In genomic region chr6:146543940-146544661, GRCh38 we compare ENCODE assay signal across 9 cellular contexts. TPM values are rescaled to one million over a fixed set of nuclear protein-coding genes. Genes with fewer than 3 reads are reported as not detected.
A peak's percentile ranks its signal among the peaks of the same experiment; 100 is the strongest.
DNase-seq lines count a peak whose midpoint lies in the region; ATAC-seq, FAIRE-seq and TF ChIP-seq lines count a peak whose summit lies in the region.
"Had no signal": no experiment of that assay in that cellular context is flagged by ENCODE, and none has a peak within 500 bp of the region (broad histone marks: within the 10 kb centered on the region; RNA-seq: fewer than 3 reads in every experiment).

No MANE protein-coding gene starts in this region.

- H3K27me3 ChIP-seq in HepG2 (ENCODE audit: control insufficient read depth in 1 of 2, insufficient read depth in 2 of 2, low read length in 2 of 2): no peaks in the 10 kb centered on the region; a peak in 1 of 5 replicates

- intact Hi-C loops in HepG2 (cut with micrococcal nuclease; ENCODE audit: unreplicated experiment): loop anchor here (1.0 to 10.0 kb wide), 6 partner anchors 53 to 809 kb away; partner anchors contain the start of genes ADGB, EPM2A and SHPRH

- in situ Hi-C loops in SK-MEL-5 (cut with HindIII; ENCODE audit: low pct_unique_long_range_greater_than_20kb, low sequenced_read_pairs) (no loop called here), HepG2 (cut with HindIII; ENCODE audit: extremely low pct_ligation_motif_present, low pct_unique_long_range_greater_than_20kb) (loop anchor here (5.0 kb wide), 1 partner anchor 158 kb away; no protein-coding TSS in a partner anchor)

- peaks cover 10% of the 10 kb centered on the region for H3K4me1 ChIP-seq in ES-I3 (ENCODE audit: insufficient read depth, low read length)
- peaks cover 30% of the 10 kb centered on the region for H3K4me1 ChIP-seq in HepG2 (ENCODE audit: insufficient read depth, low read length)

- H3K79me2 ChIP-seq in HepG2 (ENCODE audit: insufficient read depth, low read length): peaks cover 32% of the 10 kb centered on the region

- H3K9me3 ChIP-seq in ES-I3 (ENCODE audit: control insufficient read depth, insufficient read depth, low read length) (no peaks in the 10 kb centered on the region), HepG2 (ENCODE audit: low read length) (no peaks in the 10 kb centered on the region)

- TF ChIP-seq EP300 in HepG2 (IDR thresholded peaks at IDR 0.05; ENCODE audit: low read depth in 2 of 2, low read length in 2 of 2) (no peak), HepG2 (CRISPR knock-in tag; IDR thresholded peaks at IDR 0.05; ENCODE audit: borderline replicate concordance) (peak; percentile 22; the same call in 1 of the 2 replicates)

- peak; percentile 60 to 77; a peak in 1 of 4 replicates for TF ChIP-seq POLR2A in HepG2 (IDR thresholded peaks at IDR 0.05; ENCODE audit: insufficient read depth in 1 of 2, low read depth in 2 of 2, low read length in 2 of 2)

- TF ChIP-seq RAD21 in HepG2 (CRISPR knock-in tag; IDR thresholded peaks at IDR 0.05): no peak

- H3K4me2 ChIP-seq in HepG2 (ENCODE audit: low read depth, low read length): peak overlapping the region; percentile 90

- H4K20me1 ChIP-seq in HepG2 (ENCODE audit: insufficient read depth, low read length): no peaks in the 10 kb centered on the region

- H3K9ac ChIP-seq in ES-I3 (ENCODE audit: low read depth, low read length): peak overlapping the region; percentile 87
- peak overlapping the region; percentile 81 for H3K9ac ChIP-seq in HepG2 (ENCODE audit: insufficient read depth, low read depth, low read length)

- 1% methylated on average over 31 of the region's 34 CpGs for WGBS in HepG2 (ENCODE audit: low lambda C conversion rate)

- H3K27me3 Mint-ChIP-seq in stimulated activated naive CD8-positive, alpha-beta T cell treated with anti-CD3 and anti-CD28 coated beads, Interleukin-15, amount 100 ng/mL, for 72 hours: peaks cover 36% of the 10 kb centered on the region

- DNase-seq in SK-MEL-5 (ENCODE audit: low read depth, low spot score) (peak; percentile 47), dermis blood vessel endothelial cell (peak; percentile 53), HepG2 (ENCODE audit: low spot score) (peak; percentile 74), NCI-H526 treated with DMSO at 0.1 percent for 48 hours (lab: John Stamatoyannopoulos, UW) (no peak)
- peak; percentile 9 for DNase-seq in stimulated activated naive CD8-positive, alpha-beta T cell treated with anti-CD3 and anti-CD28 coated beads, Interleukin-15, amount 100 ng/mL, for 72 hours

- POLR2A ChIA-PET in HepG2 (lab: Yijun Ruan, JAX): interaction anchor here (0.8 to 2.0 kb wide), 5 partner anchors 14 to 729 kb away, joined by 3 to 8 read pairs (median 3); partner anchors contain the start of genes FBXO30 and SHPRH

- no peak for TF ChIP-seq CTCF in HepG2 (CRISPR knock-in tag; IDR thresholded peaks at IDR 0.05)

- peak overlapping the region; percentile 89 for H3K27ac ChIP-seq in HepG2 (ENCODE audit: extremely low read length, insufficient read depth, low read length)

- peak overlapping the region; percentile 69 for H2AFZ ChIP-seq in HepG2 (ENCODE audit: low read length)

- no peaks in the 10 kb centered on the region for H3K9me3 Mint-ChIP-seq in stimulated activated naive CD8-positive, alpha-beta T cell treated with anti-CD3 and anti-CD28 coated beads, Interleukin-15, amount 100 ng/mL, for 72 hours

- no TSS peak for BruUV-seq in HepG2 (replicated peaks; lab: Mats Ljungman, UMichigan)

- H3K4me3 Mint-ChIP-seq in stimulated activated naive CD8-positive, alpha-beta T cell treated with anti-CD3 and anti-CD28 coated beads, Interleukin-15, amount 100 ng/mL, for 72 hours: peak overlapping the region; percentile 75 to 81

- no peak overlapping the region for H3K27ac Mint-ChIP-seq in stimulated activated naive CD8-positive, alpha-beta T cell treated with anti-CD3 and anti-CD28 coated beads, Interleukin-15, amount 100 ng/mL, for 72 hours

- ATAC-seq in HG02763 (IDR thresholded peaks at IDR 0.05; ENCODE audit: unreplicated experiment) (peak; percentile 12), HepG2 (peak; percentile 70), GM21515 (IDR thresholded peaks at IDR 0.05; ENCODE audit: unreplicated experiment) (no peak)
- ATAC-seq in stimulated activated naive CD8-positive, alpha-beta T cell treated with anti-CD3 and anti-CD28 coated beads, Interleukin-15, amount 100 ng/mL, for 72 hours: peak; percentile 47

- CTCF ChIA-PET in HepG2 (lab: Yijun Ruan, JAX; ENCODE audit: low intra/inter-chr PET ratio, low total read pairs): interaction anchor here (1.8 kb wide), 1 partner anchor 156 kb away, joined by 22 read pairs; no protein-coding TSS in a partner anchor

- H3K36me3 ChIP-seq in ES-I3 (ENCODE audit: insufficient read depth, low read length) (no peaks in the 10 kb centered on the region), HepG2 (replicated peaks in 1 of 2; ENCODE audit: control insufficient read depth in 1 of 2, insufficient read depth in 2 of 2, low read length in 2 of 2) (no peaks in the 10 kb centered on the region; a peak in 1 of 5 replicates)

- peaks cover 5% of the 10 kb centered on the region for H3K4me1 Mint-ChIP-seq in stimulated activated naive CD8-positive, alpha-beta T cell treated with anti-CD3 and anti-CD28 coated beads, Interleukin-15, amount 100 ng/mL, for 72 hours

- no peak for FAIRE-seq in HepG2 (lab: Jason Lieb, UNC)

- H3K4me3 ChIP-seq in HepG2 (replicated peaks in 1 of 3; ENCODE audit: insufficient read depth in 1 of 3, low read depth in 2 of 3, low read length in 3 of 3): peak overlapping the region; percentile 70 to 95 (median 90)

TF ChIP-seq in HepG2, 621 proteins besides CTCF, POLR2A, EP300 and RAD21 (continues in another document):
- TF ChIP-seq BRD4 (CRISPR knock-in tag; IDR thresholded peaks at IDR 0.05) (peak; percentile 89), PAF1 (CRISPR knock-in tag; IDR thresholded peaks at IDR 0.05) (no peak), TAF1 (CRISPR knock-in tag; IDR thresholded peaks at IDR 0.05) (peak; percentile 73), MTA3 (CRISPR knock-in tag; IDR thresholded peaks at IDR 0.05) (no peak), ZNF747 (CRISPR knock-in tag; IDR thresholded peaks at IDR 0.05; ENCODE audit: borderline replicate concordance) (no peak)

RNA-seq across cellular contexts. Expression of gene RAB32, which starts 0.5 kb away (rescaled TPM):
- 218 and 220 TPM in 2 replicates for total RNA-seq in SK-MEL-5 (2014; rRNA removed; shearing (Covaris generic))
- 73.1 and 74.8 TPM in 2 replicates for polyA plus RNA-seq in SK-MEL-5 (2015; cell fraction: cytosol; rRNA removed)
- polyA plus RNA-seq in SK-MEL-5 (2015; cell fraction: nucleus; rRNA removed): 12.5 and 20.7 TPM in 2 replicates
- total RNA-seq in dermis blood vessel endothelial cell: 67.7 and 111 TPM in 2 replicates
- total RNA-seq in HepG2 (2016; rRNA removed; fragmentation: Illumina TruSeq; extraction: Trizol): 93.9 and 101 TPM in 2 replicates
- 83.6 and 91.0 TPM in 2 replicates for total RNA-seq in HepG2 (2016; cell fraction: cytosol; rRNA removed; fragmentation: Illumina TruSeq; extraction: Trizol; ENCODE audit: low read depth)
- 91.2 and 99.3 TPM in 2 replicates for total RNA-seq in HepG2 (2016; cell fraction: insoluble cytoplasmic fraction; rRNA removed; fragmentation: Illumina TruSeq; extraction: Trizol)
- 119 and 134 TPM in 2 replicates for total RNA-seq in HepG2 (2016; cell fraction: membrane; rRNA removed; fragmentation: Illumina TruSeq; extraction: Trizol)
- 31.7 and 38.6 TPM in 2 replicates for total RNA-seq in HepG2 (2016; cell fraction: nucleus; rRNA removed; fragmentation: Illumina TruSeq; extraction: Trizol)
- 42.2 and 43.7 TPM in 2 replicates for polyA plus RNA-seq in HepG2 (2011; rRNA removed)
- 32.2 and 38.9 TPM in 2 replicates for polyA plus RNA-seq in HepG2 (2011; cell fraction: cytosol; rRNA removed)
- polyA plus RNA-seq in HepG2 (2011; cell fraction: nucleus; rRNA removed): 9.0 and 11.3 TPM in 2 replicates
- 28.1 and 30.9 TPM in 2 replicates for polyA plus RNA-seq in HepG2 (2012)
- 67.2 and 84.6 TPM in 2 replicates for polyA plus RNA-seq in HepG2 (2016; cell fraction: cytosol; fragmentation: Illumina TruSeq; extraction: Trizol; ENCODE audit: low read depth)
- 73.2 and 73.8 TPM in 2 replicates for polyA plus RNA-seq in HepG2 (2016; cell fraction: insoluble cytoplasmic fraction; fragmentation: Illumina TruSeq; extraction: Trizol; ENCODE audit: low read depth)
- polyA plus RNA-seq in HepG2 (2016; cell fraction: membrane; fragmentation: Illumina TruSeq; extraction: Trizol; ENCODE audit: low read depth): 74.1 and 88.0 TPM in 2 replicates
- 37.3 and 44.9 TPM in 2 replicates for polyA plus RNA-seq in HepG2 (2016; cell fraction: nucleus; fragmentation: Illumina TruSeq; extraction: Trizol; ENCODE audit: insufficient read depth, low read depth)
- polyA minus RNA-seq in HepG2 (2011; rRNA and poly(A)+ RNA removed; ENCODE audit: low replicate concordance): 9.4 and 16.1 TPM in 2 replicates
- 10.0 TPM in 2 replicates for polyA minus RNA-seq in HepG2 (2011; cell fraction: cytosol; rRNA and poly(A)+ RNA removed)
- 8.1 and 11.8 TPM in 2 replicates for polyA minus RNA-seq in HepG2 (2011; cell fraction: nucleus; rRNA and poly(A)+ RNA removed)

RNA-seq across cellular contexts. Expression of gene ADGB, which starts 54.7 kb away (rescaled TPM):
- total RNA-seq in SK-MEL-5 (2014; rRNA removed; shearing (Covaris generic)): not detected in 2 replicates
- not detected in 2 replicates for polyA plus RNA-seq in SK-MEL-5 (2015; cell fraction: cytosol; rRNA removed)
- polyA plus RNA-seq in SK-MEL-5 (2015; cell fraction: nucleus; rRNA removed): not detected in 2 replicates
- total RNA-seq in dermis blood vessel endothelial cell (not detected in 2 replicates), HepG2 (2016; rRNA removed; fragmentation: Illumina TruSeq; extraction: Trizol) (not detected in 2 replicates)
- not detected in 2 replicates for total RNA-seq in HepG2 (2016; cell fraction: cytosol; rRNA removed; fragmentation: Illumina TruSeq; extraction: Trizol; ENCODE audit: low read depth)
- not detected in 2 replicates for total RNA-seq in HepG2 (2016; cell fraction: insoluble cytoplasmic fraction; rRNA removed; fragmentation: Illumina TruSeq; extraction: Trizol)
- total RNA-seq in HepG2 (2016; cell fraction: membrane; rRNA removed; fragmentation: Illumina TruSeq; extraction: Trizol): not detected in 2 replicates
- total RNA-seq in HepG2 (2016; cell fraction: nucleus; rRNA removed; fragmentation: Illumina TruSeq; extraction: Trizol): not detected in 2 replicates
- polyA plus RNA-seq in HepG2 (2011; rRNA removed): not detected in 2 replicates
- polyA plus RNA-seq in HepG2 (2011; cell fraction: cytosol; rRNA removed): not detected in 2 replicates
- not detected in 2 replicates for polyA plus RNA-seq in HepG2 (2011; cell fraction: nucleus; rRNA removed)
- not detected in 2 replicates for polyA plus RNA-seq in HepG2 (2012)
- polyA plus RNA-seq in HepG2 (2016; cell fraction: cytosol; fragmentation: Illumina TruSeq; extraction: Trizol; ENCODE audit: low read depth): not detected in 2 replicates
- not detected in 2 replicates for polyA plus RNA-seq in HepG2 (2016; cell fraction: insoluble cytoplasmic fraction; fragmentation: Illumina TruSeq; extraction: Trizol; ENCODE audit: low read depth)
- not detected in 2 replicates for polyA plus RNA-seq in HepG2 (2016; cell fraction: membrane; fragmentation: Illumina TruSeq; extraction: Trizol; ENCODE audit: low read depth)
- not detected in 2 replicates for polyA plus RNA-seq in HepG2 (2016; cell fraction: nucleus; fragmentation: Illumina TruSeq; extraction: Trizol; ENCODE audit: insufficient read depth, low read depth)
- not detected in 2 replicates for polyA minus RNA-seq in HepG2 (2011; rRNA and poly(A)+ RNA removed; ENCODE audit: low replicate concordance)
- polyA minus RNA-seq in HepG2 (2011; cell fraction: cytosol; rRNA and poly(A)+ RNA removed): not detected in 2 replicates
- polyA minus RNA-seq in HepG2 (2011; cell fraction: nucleus; rRNA and poly(A)+ RNA removed): not detected in 2 replicates
- total RNA-seq: T-helper 1 cell treated with Interleukin-12 subunit alpha and Interleukin-12 subunit beta and Interleukin-4 antibody, amounts not matched to agents 30 ng/mL and 1 ng/mL, for 36 hours had no signal
